18 cellular contexts compared by ENCODE assay signal in the genomic region with DNA sequence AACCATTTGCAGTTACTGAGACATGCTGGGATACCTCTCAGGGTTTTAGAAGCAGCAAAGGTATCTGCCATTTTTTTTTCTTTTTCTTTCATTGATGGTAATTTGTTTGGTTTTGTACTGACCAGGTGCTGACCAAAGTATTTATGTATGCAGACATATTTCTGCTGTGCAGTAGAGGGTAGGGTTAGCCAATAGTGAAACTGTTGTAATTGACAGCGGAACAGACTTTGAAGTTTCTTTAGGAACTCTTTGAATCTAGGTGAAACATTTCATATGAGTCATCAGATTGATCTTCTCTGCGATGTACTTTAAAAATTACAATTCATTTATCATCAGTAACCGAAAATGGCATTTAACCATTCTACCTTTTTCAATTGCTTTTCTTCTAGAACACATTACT.
DNase-seq lines count a peak whose midpoint lies in the region; ATAC-seq lines count a peak whose summit lies in the region.
"Had no signal": no experiment of that assay in that cellular context is flagged by ENCODE, and none has a peak within 500 bp of the region (broad histone marks: within the 10 kb centered on the region; RNA-seq: fewer than 3 reads in every experiment).

No MANE protein-coding gene starts in this region.

- no peak overlapping the region for H2AFZ ChIP-seq in ACC112 (ENCODE audit: low read length, unreplicated experiment)

- H3K4me3 ChIP-seq in ACC112 (ENCODE audit: low read depth, low read length): peak overlapping the region; percentile 4; the same call in 1 of the 2 replicates

- H3K4me1 ChIP-seq in ACC112 (ENCODE audit: control insufficient read depth, insufficient read depth, low read length, unreplicated experiment): peaks cover 58% of the 10 kb centered on the region

- H3K4me3 Mint-ChIP-seq in activated T-helper 17 cell treated with anti-CD3 and anti-CD28 coated beads, Interleukin-2, amount 50 U/mL, for 72 hours: peak overlapping the region; percentile 9
- H3K4me3 Mint-ChIP-seq: T-helper 1 cell treated with Interleukin-12 subunit alpha and Interleukin-12 subunit beta and Interleukin-4 antibody, amounts not matched to agents 30 μg/mL and 1 μg/mL, for 36 hours had no signal

- no peaks in the 10 kb centered on the region for H3K36me3 ChIP-seq in ACC112 (ENCODE audit: insufficient read depth, low read length)

- peak; percentile 48 for ATAC-seq in GM19351 (IDR thresholded peaks at IDR 0.05; ENCODE audit: unreplicated experiment)
- peak; percentile 67 for ATAC-seq in activated T-helper 17 cell treated with anti-CD3 and anti-CD28 coated beads, Interleukin-2, amount 50 U/mL, for 72 hours (replicated peaks)
- ATAC-seq in esophagus mucosa: no peak
- no peak for ATAC-seq in GM21526 (IDR thresholded peaks at IDR 0.05; ENCODE audit: low FRiP score, unreplicated experiment)

- peaks cover 3% of the 10 kb centered on the region for H3K27me3 Mint-ChIP-seq in activated T-helper 17 cell treated with anti-CD3 and anti-CD28 coated beads, Interleukin-2, amount 50 U/mL, for 72 hours

- no peak overlapping the region for H3K27ac ChIP-seq in ACC112 (ENCODE audit: low read depth, low read length)
- H3K27ac ChIP-seq: C4-2B, RWPE1 had no signal

- peak; percentile 7 for DNase-seq in NCI-H69 (lab: John Stamatoyannopoulos, UW)
- DNase-seq in cortex of kidney (lab: John Stamatoyannopoulos, UW): no peak
- DNase-seq in GDM1 (lab: John Stamatoyannopoulos, UW): no peak
- DNase-seq: ACHN; DMS 273 treated with DMSO at 0.1 percent for 48 hours; DND-41; KBM-7; NCI-H345; NK-92 treated with Interleukin-12 subunit alpha and Interleukin-12 subunit beta, amount 100 ng/mL, for 24 hours; SIG-M5 had no signal

- H3K27ac Mint-ChIP-seq in activated T-helper 17 cell treated with anti-CD3 and anti-CD28 coated beads, Interleukin-2, amount 50 U/mL, for 72 hours: no peak overlapping the region
- H3K27ac Mint-ChIP-seq: T-helper 1 cell treated with Interleukin-12 subunit alpha and Interleukin-12 subunit beta and Interleukin-4 antibody, amounts not matched to agents 30 μg/mL and 1 μg/mL, for 36 hours had no signal

- H3K27me3 ChIP-seq in ACC112 (ENCODE audit: insufficient read depth, low read length): no peaks in the 10 kb centered on the region

- H3K36me3 Mint-ChIP-seq in activated T-helper 17 cell treated with anti-CD3 and anti-CD28 coated beads, Interleukin-2, amount 50 U/mL, for 72 hours (ENCODE audit: low read depth): no peaks in the 10 kb centered on the region

- H3K9me3 Mint-ChIP-seq in activated T-helper 17 cell treated with anti-CD3 and anti-CD28 coated beads, Interleukin-2, amount 50 U/mL, for 72 hours: no peaks in the 10 kb centered on the region
- H3K9me3 Mint-ChIP-seq: T-helper 1 cell treated with Interleukin-12 subunit alpha and Interleukin-12 subunit beta and Interleukin-4 antibody, amounts not matched to agents 30 μg/mL and 1 μg/mL, for 36 hours had no signal

- peaks cover 13% of the 10 kb centered on the region for H3K4me1 Mint-ChIP-seq in activated T-helper 17 cell treated with anti-CD3 and anti-CD28 coated beads, Interleukin-2, amount 50 U/mL, for 72 hours

- H3K79me2 ChIP-seq in ACC112 (ENCODE audit: control insufficient read depth, insufficient read depth, low read length, unreplicated experiment): peaks cover 64% of the 10 kb centered on the region

Comparison
In these comparisons a context has a peak if more than half of its experiments do, and no peak if none do; other contexts are left out.
1. ATAC-seq: peak in GM19351 (single experiment) and activated T-helper 17 cell treated with anti-CD3 and anti-CD28 coated beads, Interleukin-2, amount 50 U/mL, for 72 hours (single experiment); none in esophagus mucosa (single experiment) and GM21526 (single experiment).